In genomic region chr3:57163751-57164150, GRCh38 we compare ENCODE assay signal across 8 cellular contexts. TPM values are rescaled to one million over a fixed set of nuclear protein-coding genes. Genes with fewer than 3 reads are reported as not detected.
DNase-seq lines count a peak whose midpoint lies in the region; ATAC-seq and TF ChIP-seq lines count a peak whose summit lies in the region.

No MANE protein-coding gene starts in this region.

- H3K4me3 Mint-ChIP-seq in GM23338, result peak overlapping the region; percentile 95
- peak overlapping the region; percentile 77 for H3K4me3 Mint-ChIP-seq in activated T-helper 17 cell treated with anti-CD3 and anti-CD28 coated beads, Interleukin-2, amount 50 U/mL, for 72 hours

- H3F3A ChIP-seq in GM23338 (replicated peaks; ENCODE audit: low read depth), result peaks cover 14% of the 10 kb centered on the region; the same call in 1 of the 2 replicates
- no peaks in the 10 kb centered on the region for H3F3A ChIP-seq in MM.1S (ENCODE audit: insufficient read depth, low read length)

- peaks cover 4% of the 10 kb centered on the region; the same call in 2 of the 3 replicates for H3K9me3 Mint-ChIP-seq in GM23338
- no peaks in the 10 kb centered on the region for H3K9me3 Mint-ChIP-seq in activated T-helper 17 cell treated with anti-CD3 and anti-CD28 coated beads, Interleukin-2, amount 50 U/mL, for 72 hours

- ATAC-seq in GM23338, result peak; percentile 1; the same call in 2 of the 3 replicates
- no peak for ATAC-seq in activated T-helper 17 cell treated with anti-CD3 and anti-CD28 coated beads, Interleukin-2, amount 50 U/mL, for 72 hours (replicated peaks)
- ATAC-seq in sciatic nerve, result peak; percentile 25
- ATAC-seq in GM19397 (IDR thresholded peaks at IDR 0.05; ENCODE audit: unreplicated experiment), result no peak

- H3K79me2 ChIP-seq in GM23338 (replicated peaks; ENCODE audit: insufficient read depth) (peaks cover 35% of the 10 kb centered on the region), hepatocyte (peaks cover 9% of the 10 kb centered on the region), MM.1S (ENCODE audit: low read length) (no peaks in the 10 kb centered on the region)

- no peak for DNase-seq in GM23338 (ENCODE audit: low spot score)
- no peak for DNase-seq in hepatocyte (ENCODE audit: low spot score)
- DNase-seq in sciatic nerve (ENCODE audit: low spot score), result no peak
- no peak for DNase-seq in MM.1S
- no peak for DNase-seq in NCI-H2107 (lab: John Stamatoyannopoulos, UW)
- no peak for DNase-seq in UCSD-AML1 (lab: John Stamatoyannopoulos, UW; ENCODE audit: unreplicated experiment)

- H3K9me2 ChIP-seq in GM23338 (ENCODE audit: insufficient read depth) (no peaks in the 10 kb centered on the region), hepatocyte (replicated peaks; ENCODE audit: insufficient read depth) (no peaks in the 10 kb centered on the region), MM.1S (replicated peaks; ENCODE audit: insufficient read depth, low read length) (no peaks in the 10 kb centered on the region)

- 41% methylated on average over 5 of the region's 8 CpGs for WGBS in hepatocyte (ENCODE audit: low lambda C conversion rate, missing lambda C conversion rate)

- H3K4me1 ChIP-seq in GM23338 (ENCODE audit: insufficient read depth) (peaks cover 61% of the 10 kb centered on the region), hepatocyte (ENCODE audit: insufficient read depth) (peaks cover 28% of the 10 kb centered on the region), MM.1S (ENCODE audit: low read length) (peaks cover 10% of the 10 kb centered on the region)

- no peaks in the 10 kb centered on the region for H4K20me1 ChIP-seq in GM23338 (replicated peaks; ENCODE audit: insufficient read depth)
- H4K20me1 ChIP-seq in hepatocyte (ENCODE audit: insufficient read depth, poor library complexity, severe bottlenecking), result no peaks in the 10 kb centered on the region
- H4K20me1 ChIP-seq in MM.1S (ENCODE audit: insufficient read depth, low read length), result no peaks in the 10 kb centered on the region

- no peak overlapping the region for H3K9ac ChIP-seq in MM.1S (ENCODE audit: low read length)

- H3K27me3 ChIP-seq in GM23338 (ENCODE audit: insufficient read depth), result peaks cover 9% of the 10 kb centered on the region; the same call in 1 of the 2 replicates
- peaks cover 3% of the 10 kb centered on the region for H3K27me3 ChIP-seq in hepatocyte
- H3K27me3 ChIP-seq in MM.1S (replicated peaks; ENCODE audit: insufficient read depth, low read length), result peaks cover 10% of the 10 kb centered on the region

- no peaks in the 10 kb centered on the region; the same call in 1 of the 2 replicates for H3K36me3 ChIP-seq in GM23338 (ENCODE audit: insufficient read depth)
- H3K36me3 ChIP-seq in hepatocyte (replicated peaks; ENCODE audit: insufficient read depth, low read depth), result no peaks in the 10 kb centered on the region
- no peaks in the 10 kb centered on the region for H3K36me3 ChIP-seq in MM.1S (replicated peaks; ENCODE audit: insufficient read depth, low read length)

- peaks cover 75% of the 10 kb centered on the region for H3K4me1 Mint-ChIP-seq in GM23338
- H3K4me1 Mint-ChIP-seq in activated T-helper 17 cell treated with anti-CD3 and anti-CD28 coated beads, Interleukin-2, amount 50 U/mL, for 72 hours, result peaks cover 10% of the 10 kb centered on the region

- H3K27ac Mint-ChIP-seq in GM23338, result no peak overlapping the region
- H3K27ac Mint-ChIP-seq in activated T-helper 17 cell treated with anti-CD3 and anti-CD28 coated beads, Interleukin-2, amount 50 U/mL, for 72 hours, result no peak overlapping the region

- no peak overlapping the region for H2AFZ ChIP-seq in GM23338
- peak overlapping the region; percentile 91 for H2AFZ ChIP-seq in hepatocyte
- H2AFZ ChIP-seq in MM.1S (ENCODE audit: low read length), result no peak overlapping the region

- no peaks in the 10 kb centered on the region for H3K9me3 ChIP-seq in hepatocyte (ENCODE audit: low read depth)
- H3K9me3 ChIP-seq in MM.1S (replicated peaks; ENCODE audit: insufficient read depth, low read length), result no peaks in the 10 kb centered on the region

- peaks cover 33% of the 10 kb centered on the region for H3K27me3 Mint-ChIP-seq in GM23338 (ENCODE audit: insufficient read depth, low read depth, poor library complexity)
- peaks cover 56% of the 10 kb centered on the region for H3K27me3 Mint-ChIP-seq in activated T-helper 17 cell treated with anti-CD3 and anti-CD28 coated beads, Interleukin-2, amount 50 U/mL, for 72 hours

- peak overlapping the region; percentile 87 for H3K4me3 ChIP-seq in GM23338
- H3K4me3 ChIP-seq in hepatocyte, result peak overlapping the region; percentile 97
- no peak overlapping the region for H3K4me3 ChIP-seq in MM.1S (ENCODE audit: low read length)

- H3K27ac ChIP-seq in GM23338 (ENCODE audit: low read depth) (no peak overlapping the region), hepatocyte (no peak overlapping the region), MM.1S (ENCODE audit: low read length) (no peak overlapping the region)

- H3K4me2 ChIP-seq in GM23338, result peak overlapping the region; percentile 95
- H3K4me2 ChIP-seq in hepatocyte, result peak overlapping the region; percentile 100
- no peak overlapping the region for H3K4me2 ChIP-seq in MM.1S (ENCODE audit: low read depth, low read length)

- intact Hi-C loops in sciatic nerve (cut with DNase I), result no loop called here

- peaks cover 14% of the 10 kb centered on the region; the same call in 2 of the 3 replicates for H3K36me3 Mint-ChIP-seq in GM23338 (ENCODE audit: low read depth)
- no peaks in the 10 kb centered on the region for H3K36me3 Mint-ChIP-seq in activated T-helper 17 cell treated with anti-CD3 and anti-CD28 coated beads, Interleukin-2, amount 50 U/mL, for 72 hours (ENCODE audit: low read depth)

- TF ChIP-seq CTCF in GM23338 (conservative IDR thresholded peaks at IDR 0.05; ENCODE audit: low read depth in 2 of 2) (no peak), hepatocyte (IDR thresholded peaks at IDR 0.05; ENCODE audit: poor library complexity) (no peak), MM.1S (IDR thresholded peaks at IDR 0.05; ENCODE audit: low read length) (no peak)

TF ChIP-seq in GM23338, 12 proteins besides CTCF, POLR2A, EP300 and RAD21 (continues in another document):
- TF ChIP-seq CREB1 (CRISPR knock-in tag; IDR thresholded peaks at IDR 0.05; ENCODE audit: low read depth), result no peak
- no peak for TF ChIP-seq ZNF114 (CRISPR knock-in tag; IDR thresholded peaks at IDR 0.05)
- TF ChIP-seq STAT1 (IDR thresholded peaks at IDR 0.05; ENCODE audit: unreplicated experiment), result no peak
- TF ChIP-seq ETS1 (IDR thresholded peaks at IDR 0.05), result no peak

RNA-seq across cellular contexts. Expression of gene IL17RD, which starts 1.4 kb away (rescaled TPM):
- total RNA-seq in GM23338 (2014; rRNA removed; shearing (Covaris generic)), result 79.6 and 104 TPM in 2 replicates
- polyA plus RNA-seq in GM23338 (2016; fragmentation: Nextera tagmentation; extraction: Ambion mirVana) (10.7 and 11.9 TPM in 2 replicates), hepatocyte (1.7 and 2.0 TPM in 2 replicates)
- under 1 TPM; 0.15 to 0.48 TPM for total RNA-seq in activated T-helper 17 cell treated with anti-CD3 and anti-CD28 coated beads, Interleukin-2, amount 50 U/mL, for 72 hours
- total RNA-seq in hepatocyte (6.2 and 6.7 TPM in 2 replicates), sciatic nerve (14.8 TPM)

RNA-seq across cellular contexts. Expression of gene HESX1, which starts 36.0 kb away (rescaled TPM):
- 11.9 and 21.1 TPM in 2 replicates for total RNA-seq in GM23338 (2014; rRNA removed; shearing (Covaris generic))
- 55.6 and 56.7 TPM in 2 replicates for polyA plus RNA-seq in GM23338 (2016; fragmentation: Nextera tagmentation; extraction: Ambion mirVana)
- total RNA-seq in activated T-helper 17 cell treated with anti-CD3 and anti-CD28 coated beads, Interleukin-2, amount 50 U/mL, for 72 hours, result under 1 TPM; 0.65 to 0.71 TPM
- 1.3 and 1.7 TPM in 2 replicates for total RNA-seq in hepatocyte
- 0.51 and 0.85 TPM in 2 replicates for polyA plus RNA-seq in hepatocyte
- total RNA-seq in sciatic nerve, result 0.89 TPM

Comparison
In these comparisons a context has a peak if more than half of its experiments do, and no peak if none do; other contexts are left out.
1. ATAC-seq: peak in GM23338 (single experiment) and sciatic nerve (single experiment); none in activated T-helper 17 cell treated with anti-CD3 and anti-CD28 coated beads, Interleukin-2, amount 50 U/mL, for 72 hours (single experiment) and GM19397 (single experiment).